24 cellular contexts compared by ENCODE assay signal in the genomic region with DNA sequence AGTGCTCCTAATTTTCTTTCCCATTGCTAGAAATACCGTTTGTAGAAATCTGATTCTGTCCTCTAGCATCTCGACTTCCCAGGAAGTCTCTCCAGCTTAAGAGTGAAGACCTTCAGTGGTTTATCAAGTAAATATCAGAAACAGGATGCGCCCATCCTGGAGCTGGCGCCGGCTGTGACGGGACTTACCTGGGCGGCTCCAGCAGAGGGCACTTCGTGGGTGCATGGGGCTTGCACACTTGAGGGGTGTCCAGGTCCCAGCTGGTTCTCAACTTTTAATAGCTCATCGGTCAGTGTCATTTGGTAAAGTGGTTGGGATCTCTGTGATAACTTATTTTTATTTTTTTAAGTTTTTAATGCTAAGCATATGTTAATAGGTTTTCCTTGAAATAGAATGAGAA.
"Had no signal": no experiment of that assay in that cellular context is flagged by ENCODE, and none has a peak within 500 bp of the region (broad histone marks: within the 10 kb centered on the region; RNA-seq: fewer than 3 reads in every experiment).

No MANE protein-coding gene starts in this region.

- H3K4me1 ChIP-seq: adrenal gland, ascending aorta, left lung, tibial artery had no signal

- H3K4me3 ChIP-seq: adrenal gland, ascending aorta, hepatocyte, left lung, lung, tibial artery had no signal

- ATAC-seq: activated T-helper 17 cell treated with anti-CD3 and anti-CD28 coated beads, Interleukin-2, amount 50 U/mL, for 72 hours; esophagus mucosa; left lung; naive thymus-derived CD4-positive, alpha-beta T cell had no signal

- H3K79me2 ChIP-seq: hepatocyte had no signal

- H2AFZ ChIP-seq: hepatocyte had no signal

- H3K4me2 ChIP-seq: hepatocyte had no signal

- DNase-seq: activated CD8-positive, alpha-beta memory T cell treated with anti-CD3 and anti-CD28 coated beads for 24 hours; activated CD8-positive, alpha-beta memory T cell treated with anti-CD3 and anti-CD28 coated beads, Interleukin-2, amount 50 U/mL, for 4 hours; activated T-cell treated with anti-CD3 and anti-CD28 coated beads, Interleukin-2, amount 50 U/mL, for 24 hours; adrenal gland; brain microvascular endothelial cell; central memory CD4-positive, alpha-beta T cell; dermis blood vessel endothelial cell; effector memory CD4-positive, alpha-beta T cell; foreskin melanocyte; glutamatergic neuron; kidney glomerular epithelial cell; left lung; naive thymus-derived CD4-positive, alpha-beta T cell; posterior cingulate gyrus; stimulated activated CD4-positive, alpha-beta T cell treated with anti-CD3 and anti-CD28 coated beads, Interleukin-4, amount 100 ng/mL, for 4 hours; substantia nigra; tibial artery had no signal

- H3K9me3 ChIP-seq: adrenal gland, ascending aorta, left lung, tibial artery had no signal

- FAIRE-seq: endothelial cell of umbilical vein, TTC549 had no signal

- H3K36me3 ChIP-seq: adrenal gland, ascending aorta, brain microvascular endothelial cell, left lung, tibial artery had no signal

- H3K27ac ChIP-seq: adrenal gland, ascending aorta, brain microvascular endothelial cell, hepatocyte, left lung, tibial artery had no signal

- H3K27me3 ChIP-seq: adrenal gland, ascending aorta, brain microvascular endothelial cell had no signal
